16 cellular contexts compared by ENCODE assay signal in the genomic region with DNA sequence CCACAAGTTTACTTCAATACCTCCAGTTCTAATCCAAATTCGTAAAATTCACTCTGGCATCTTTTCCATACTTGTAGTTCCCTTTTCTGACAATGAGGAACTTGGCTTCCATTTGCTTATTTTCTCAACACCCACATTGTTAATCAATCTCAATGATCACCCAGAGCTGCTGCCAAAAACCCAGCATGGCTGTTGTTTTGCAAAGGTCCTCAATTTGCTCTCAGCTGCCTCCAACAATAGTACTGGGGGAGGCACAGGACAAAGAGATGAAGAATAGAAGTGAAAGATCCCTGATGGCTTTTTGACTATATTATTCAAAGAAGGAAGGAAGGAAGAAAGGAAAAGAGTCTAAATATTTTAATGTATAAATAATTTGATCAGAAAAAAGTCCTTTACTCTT.
DNase-seq lines count a peak whose midpoint lies in the region; ATAC-seq and TF ChIP-seq lines count a peak whose summit lies in the region.
"Had no signal": no experiment of that assay in that cellular context is flagged by ENCODE, and none has a peak within 500 bp of the region (broad histone marks: within the 10 kb centered on the region; RNA-seq: fewer than 3 reads in every experiment).

No MANE protein-coding gene starts in this region.

- CTCF ChIA-PET in WTC11 (lab: Charles Lee): no interaction called here
- CTCF ChIA-PET in CD4-positive, alpha-beta T cell (lab: Charles Lee): no interaction called here

- no peaks in the 10 kb centered on the region for H4K20me1 ChIP-seq in GM23338 (replicated peaks; ENCODE audit: insufficient read depth)
- H4K20me1 ChIP-seq: BLaER1 treated with 17β-estradiol and CSF1 and Interleukin-3, amounts not matched to agents 10 nM and 100 nM had no signal

- peak; percentile 91 for ATAC-seq in GM23338
- peak; percentile 91 for ATAC-seq in WTC11
- no peak for ATAC-seq in GM21786 (IDR thresholded peaks at IDR 0.05; ENCODE audit: unreplicated experiment)
- ATAC-seq in CD4-positive, alpha-beta T cell (ENCODE audit: poor library complexity): no peak
- no peak for ATAC-seq in T-helper 17 cell

- no peaks in the 10 kb centered on the region for H3K36me3 ChIP-seq in GM23338 (ENCODE audit: insufficient read depth)
- H3K36me3 ChIP-seq in HUES64 (ENCODE audit: insufficient read depth, low read length): no peaks in the 10 kb centered on the region
- H3K36me3 ChIP-seq in iPS-20b (ENCODE audit: insufficient read depth, low read depth, low read length): no peaks in the 10 kb centered on the region
- H3K36me3 ChIP-seq: BLaER1 treated with 17β-estradiol and CSF1 and Interleukin-3, amounts not matched to agents 10 nM and 100 nM had no signal

- peak overlapping the region; percentile 64 for H3K27ac Mint-ChIP-seq in GM23338
- peak overlapping the region; percentile 85 for H3K27ac Mint-ChIP-seq in WTC11
- H3K27ac Mint-ChIP-seq in CD4-positive, alpha-beta T cell: no peak overlapping the region
- H3K27ac Mint-ChIP-seq in T-helper 17 cell: no peak overlapping the region
- H3K27ac Mint-ChIP-seq: CD4-positive, CD25-positive, alpha-beta regulatory T cell; HFFc6 had no signal

- H3K4me3 Mint-ChIP-seq in GM23338 (no peak overlapping the region), WTC11 (peak overlapping the region; percentile 6; the same call in 1 of the 2 replicates), T-helper 17 cell (no peak overlapping the region)
- H3K4me3 Mint-ChIP-seq in CD4-positive, alpha-beta T cell: no peak overlapping the region
- H3K4me3 Mint-ChIP-seq: CD4-positive, CD25-positive, alpha-beta regulatory T cell; HFFc6 had no signal

- 0 out of 2 replicates have a peak overlapping the region, but pooled peaks have one; percentile 7 for H3K4me2 ChIP-seq in GM23338
- H3K4me2 ChIP-seq: BLaER1 treated with 17β-estradiol and CSF1 and Interleukin-3, amounts not matched to agents 10 nM and 100 nM had no signal

- POLR2A ChIA-PET in WTC11 (lab: Charles Lee): no interaction called here
- POLR2A ChIA-PET in CD4-positive, alpha-beta T cell (lab: Charles Lee): no interaction called here

- H3K4me1 ChIP-seq in GM23338 (ENCODE audit: insufficient read depth): peaks cover 23% of the 10 kb centered on the region
- peaks cover 26% of the 10 kb centered on the region for H3K4me1 ChIP-seq in HUES64 (ENCODE audit: insufficient read depth, low read length)
- H3K4me1 ChIP-seq in iPS-20b (ENCODE audit: insufficient read depth, low read length): peaks cover 20% of the 10 kb centered on the region; the same call in 1 of the 2 replicates

- H3K36me3 Mint-ChIP-seq in GM23338 (ENCODE audit: low read depth) (peaks cover 16% of the 10 kb centered on the region), WTC11 (no peaks in the 10 kb centered on the region), T-helper 17 cell (ENCODE audit: low read depth) (no peaks in the 10 kb centered on the region)
- no peaks in the 10 kb centered on the region for H3K36me3 Mint-ChIP-seq in CD4-positive, alpha-beta T cell (ENCODE audit: low read depth)
- H3K36me3 Mint-ChIP-seq: CD4-positive, CD25-positive, alpha-beta regulatory T cell had no signal

- intact Hi-C loops in CD4-positive, alpha-beta T cell (cut with DNase I, micrococcal nuclease): no loop called here

- peak; percentile 40 for DNase-seq in GM23338 (ENCODE audit: low spot score)
- DNase-seq in WTC11 (ENCODE audit: low spot score): no peak
- DNase-seq in occipital lobe (lab: John Stamatoyannopoulos, UW): no peak
- no peak for DNase-seq in CD4-positive, alpha-beta T cell
- DNase-seq in T-helper 17 cell: no peak
- DNase-seq: ACHN; Calu3; CD4-positive, CD25-positive, alpha-beta regulatory T cell; DMS 273 treated with DMSO at 0.1 percent for 48 hours; GM23248; HCEC 1CT; HFFc6 had no signal

- no peak for TF ChIP-seq CTCF in GM23338 (conservative IDR thresholded peaks at IDR 0.05; ENCODE audit: low read depth in 2 of 2)
- no peak for TF ChIP-seq CTCF in WTC11 (IDR thresholded peaks at IDR 0.05)
- TF ChIP-seq CTCF in CD4-positive, alpha-beta T cell (IDR thresholded peaks at IDR 0.05): no peak

- no peaks in the 10 kb centered on the region for H3K27me3 Mint-ChIP-seq in GM23338 (ENCODE audit: insufficient read depth, low read depth, poor library complexity)
- no peaks in the 10 kb centered on the region for H3K27me3 Mint-ChIP-seq in WTC11 (ENCODE audit: low read depth)
- no peaks in the 10 kb centered on the region for H3K27me3 Mint-ChIP-seq in CD4-positive, alpha-beta T cell
- no peaks in the 10 kb centered on the region for H3K27me3 Mint-ChIP-seq in T-helper 17 cell
- H3K27me3 Mint-ChIP-seq: CD4-positive, CD25-positive, alpha-beta regulatory T cell had no signal

- WGBS in HUES64: 64% methylated on average over 1 of the region's 1 CpG

- no peak overlapping the region for H2AFZ ChIP-seq in GM23338
- H2AFZ ChIP-seq: GM23248 had no signal

- peaks cover 5% of the 10 kb centered on the region; the same call in 1 of the 2 replicates for H3K9me2 ChIP-seq in GM23338 (ENCODE audit: insufficient read depth)

- peak overlapping the region; percentile 26; the same call in 1 of the 2 replicates for H3K27ac ChIP-seq in GM23338 (ENCODE audit: low read depth)
- peak overlapping the region; percentile 84 for H3K27ac ChIP-seq in HUES64 (ENCODE audit: low read depth, low read length)
- H3K27ac ChIP-seq in iPS-20b (ENCODE audit: low read length): peak overlapping the region; percentile 23
- H3K27ac ChIP-seq in CD4-positive, alpha-beta T cell (ENCODE audit: low read depth, low read length): no peak overlapping the region
- H3K27ac ChIP-seq: BLaER1 treated with 17β-estradiol and CSF1 and Interleukin-3, amounts not matched to agents 10 nM and 100 nM; GM23248 had no signal

- no peaks in the 10 kb centered on the region for H3K79me2 ChIP-seq in GM23338 (replicated peaks; ENCODE audit: insufficient read depth)

- H3F3A ChIP-seq in GM23338 (replicated peaks; ENCODE audit: low read depth): no peaks in the 10 kb centered on the region

- no peak overlapping the region for H3K4me3 ChIP-seq in GM23338
- H3K4me3 ChIP-seq in HUES64 (ENCODE audit: low read length): no peak overlapping the region
- no peak overlapping the region for H3K4me3 ChIP-seq in iPS-20b (ENCODE audit: low read length)
- H3K4me3 ChIP-seq: BLaER1 treated with 17β-estradiol and CSF1 and Interleukin-3, amounts not matched to agents 10 nM and 100 nM; GM23248 had no signal

- no peaks in the 10 kb centered on the region; the same call in 2 of the 3 replicates for H3K9me3 Mint-ChIP-seq in GM23338
- H3K9me3 Mint-ChIP-seq in WTC11: peaks cover 3% of the 10 kb centered on the region
- peaks cover 3% of the 10 kb centered on the region for H3K9me3 Mint-ChIP-seq in CD4-positive, alpha-beta T cell
- H3K9me3 Mint-ChIP-seq: HFFc6 had no signal

- H3K9ac ChIP-seq in HUES64 (ENCODE audit: low read depth, low read length): no peak overlapping the region
- H3K9ac ChIP-seq in iPS-20b (ENCODE audit: low read depth, low read length): peak overlapping the region; percentile 19; the same call in 1 of the 2 replicates
- H3K9ac ChIP-seq: BLaER1 treated with 17β-estradiol and CSF1 and Interleukin-3, amounts not matched to agents 10 nM and 100 nM; GM23248 had no signal

- H3K9me3 ChIP-seq in HUES64 (ENCODE audit: insufficient read depth, low read depth, low read length): no peaks in the 10 kb centered on the region
- no peaks in the 10 kb centered on the region for H3K9me3 ChIP-seq in iPS-20b (ENCODE audit: insufficient read depth, low read depth, low read length)
- H3K9me3 ChIP-seq in CD4-positive, alpha-beta T cell (ENCODE audit: control insufficient read depth, low read length): no peaks in the 10 kb centered on the region
- no peaks in the 10 kb centered on the region for H3K9me3 ChIP-seq in T-helper 17 cell (ENCODE audit: control insufficient read depth, low read length, poor library complexity, severe bottlenecking)
- H3K9me3 ChIP-seq: BLaER1 treated with 17β-estradiol and CSF1 and Interleukin-3, amounts not matched to agents 10 nM and 100 nM had no signal

- H3K27me3 ChIP-seq in GM23338 (ENCODE audit: insufficient read depth): no peaks in the 10 kb centered on the region
- no peaks in the 10 kb centered on the region for H3K27me3 ChIP-seq in HUES64 (ENCODE audit: insufficient read depth, low read length)
- H3K27me3 ChIP-seq in iPS-20b (ENCODE audit: insufficient read depth, low read length): no peaks in the 10 kb centered on the region
- no peaks in the 10 kb centered on the region for H3K27me3 ChIP-seq in CD4-positive, alpha-beta T cell (ENCODE audit: control insufficient read depth, insufficient read depth, low read length)
- H3K27me3 ChIP-seq: BLaER1 treated with 17β-estradiol and CSF1 and Interleukin-3, amounts not matched to agents 10 nM and 100 nM had no signal

- H3K4me1 Mint-ChIP-seq in GM23338 (peaks cover 22% of the 10 kb centered on the region), WTC11 (peaks cover 34% of the 10 kb centered on the region), T-helper 17 cell (no peaks in the 10 kb centered on the region)
- no peaks in the 10 kb centered on the region for H3K4me1 Mint-ChIP-seq in CD4-positive, alpha-beta T cell (ENCODE audit: low read depth)
- H3K4me1 Mint-ChIP-seq: CD4-positive, CD25-positive, alpha-beta regulatory T cell had no signal

TF ChIP-seq in GM23338, 12 proteins besides CTCF, POLR2A, EP300 and RAD21 (continues in another document):
- TF ChIP-seq JUNB (IDR thresholded peaks at IDR 0.05; ENCODE audit: unreplicated experiment) (no peak), CREB1 (CRISPR knock-in tag; IDR thresholded peaks at IDR 0.05; ENCODE audit: low read depth) (no peak), POLR2AphosphoS5 (IDR thresholded peaks at IDR 0.05; ENCODE audit: low read depth) (no peak)

TF ChIP-seq in WTC11, 78 proteins besides CTCF, POLR2A, EP300 and RAD21 (continues in another document):
- TF ChIP-seq PRRX2 (CRISPR knock-in tag; IDR thresholded peaks at IDR 0.05): peak; percentile 19; the same call in 1 of the 2 replicates
- TF ChIP-seq, protein P1, sequence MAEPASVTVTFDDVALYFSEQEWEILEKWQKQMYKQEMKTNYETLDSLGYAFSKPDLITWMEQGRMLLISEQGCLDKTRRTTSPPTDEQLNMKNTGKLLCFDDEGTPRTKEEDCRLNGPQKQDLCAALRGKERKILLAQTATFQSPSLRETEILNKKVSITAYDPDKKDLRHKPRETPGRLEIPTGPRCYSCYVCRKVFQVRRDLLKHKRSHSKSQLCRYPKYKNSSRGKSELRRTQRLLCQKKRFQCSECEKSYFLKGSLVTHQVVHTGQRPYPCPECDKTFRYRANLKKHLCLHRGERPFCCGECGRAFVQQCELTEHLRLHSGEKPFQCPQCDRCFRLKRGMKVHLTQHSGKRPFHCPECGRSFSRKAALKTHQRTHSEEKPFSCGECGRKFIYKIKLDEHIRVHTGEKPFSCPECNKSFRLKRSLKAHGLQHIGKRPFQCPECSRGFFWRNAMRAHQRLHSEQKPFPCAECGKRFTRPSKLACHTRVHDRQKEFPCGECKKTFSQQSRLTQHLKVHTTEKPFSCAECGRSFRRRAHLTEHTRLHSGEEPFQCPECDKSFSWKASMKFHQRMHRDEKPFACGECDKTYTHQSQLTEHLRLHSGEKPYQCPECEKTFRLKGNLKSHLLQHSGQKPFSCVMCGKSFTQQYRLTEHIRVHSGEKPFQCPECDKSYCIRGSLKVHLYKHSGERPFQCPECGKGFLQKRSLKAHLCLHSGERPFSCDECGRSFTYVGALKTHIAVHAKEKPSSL (CRISPR knock-in tag; conservative IDR thresholded peaks at IDR 0.05): peak; percentile 75; the same call in 1 of the 2 replicates

Comparison
In these comparisons a context has a peak if more than half of its experiments do, and no peak if none do; other contexts are left out.
1. ATAC-seq: peak in GM23338 (single experiment) and WTC11 (single experiment); none in GM21786 (single experiment), CD4-positive, alpha-beta T cell (single experiment) and T-helper 17 cell (single experiment).
2. H3K27ac Mint-ChIP-seq: peak in GM23338 (single experiment) and WTC11 (single experiment); none in CD4-positive, alpha-beta T cell (single experiment) and T-helper 17 cell (single experiment).